8 cellular contexts compared by ENCODE assay signal in genomic region chr16:68529931-68530667, GRCh38. TPM values are rescaled to one million over a fixed set of nuclear protein-coding genes. Genes with fewer than 3 reads are reported as not detected.
A peak's percentile ranks its signal among the peaks of the same experiment; 100 is the strongest.
DNase-seq lines count a peak whose midpoint lies in the region; ATAC-seq lines count a peak whose summit lies in the region.

No MANE protein-coding gene starts in this region.

- peak; percentile 54 to 85 for DNase-seq in NCI-H187 (lab: John Stamatoyannopoulos, UW)
- no peak for DNase-seq in NCI-H187 treated with DMSO at 0.1 percent for 48 hours (lab: John Stamatoyannopoulos, UW)
- DNase-seq in NCI-H345 treated with DMSO at 0.1 percent for 48 hours (lab: John Stamatoyannopoulos, UW; ENCODE audit: unreplicated experiment) = peak; percentile 76
- DNase-seq in activated CD4-positive, alpha-beta T cell treated with anti-CD3 and anti-CD28 coated beads for 48 hours = peak; percentile 94
- peak; percentile 88 for DNase-seq in left lobe of liver (ENCODE audit: low spot score)
- DNase-seq in stimulated activated CD4-positive, alpha-beta T cell treated with anti-CD3 and anti-CD28 coated beads, Interleukin-1b, Interleukin-23, amount 100 ng/mL, for 48 hours = peak; percentile 92

- H3K27ac ChIP-seq in cingulate gyrus (ENCODE audit: low read depth, low read length) = peak overlapping the region; percentile 39

- peak; percentile 81 for ATAC-seq in HG03108 (IDR thresholded peaks at IDR 0.05; ENCODE audit: unreplicated experiment)
- peak; percentile 93 for ATAC-seq in left lobe of liver

RNA-seq across cellular contexts. Expression of gene ZFP90, which starts 9.0 kb away (rescaled TPM):
- 6.1 TPM for total RNA-seq in left lobe of liver
